Comparison of ENCODE assay signal across 19 cellular contexts in genomic region chr7:126606331-126606730, GRCh38.
A peak's percentile ranks its signal among the peaks of the same experiment; 100 is the strongest.
DNase-seq lines count a peak whose midpoint lies in the region; ATAC-seq, FAIRE-seq and TF ChIP-seq lines count a peak whose summit lies in the region.
"Had no signal": no experiment of that assay in that cellular context is flagged by ENCODE, and none has a peak within 500 bp of the region (broad histone marks: within the 10 kb centered on the region; RNA-seq: fewer than 3 reads in every experiment).

No MANE protein-coding gene starts in this region.

- H3K4me3 ChIP-seq in bronchial epithelial cell (ENCODE audit: low read depth, low read length), result no peak overlapping the region

- ATAC-seq in HG02642 (IDR thresholded peaks at IDR 0.05; ENCODE audit: poor library complexity, unreplicated experiment) (no peak), GM19395 (IDR thresholded peaks at IDR 0.05; ENCODE audit: unreplicated experiment) (no peak)
- ATAC-seq: HepG2, Panc1, Right ventricle myocardium inferior, SK-N-SH treated with all-trans-retinoic acid at 6 μM for 48 hours had no signal

- intact Hi-C loops in activated T-helper 1 cell treated with anti-CD3 and anti-CD28 coated beads, Interleukin-12 subunit alpha, Interleukin-12 subunit beta, Interleukin-2, Interleukin-4 antibody, amounts not matched to agents 30 ng/mL and 10 ng/mL and 1 ng/mL, durations not matched to agents 14 hours and 24 hours and 36 hours (cut with micrococcal nuclease), result no loop called here

- no peaks in the 10 kb centered on the region for H3K9me3 Mint-ChIP-seq in activated T-helper 1 cell treated with anti-CD3 and anti-CD28 coated beads, Interleukin-12 subunit alpha, Interleukin-12 subunit beta, Interleukin-2, Interleukin-4 antibody, amounts not matched to agents 30 ng/mL and 10 ng/mL and 1 ng/mL, durations not matched to agents 14 hours and 24 hours and 36 hours
- H3K9me3 Mint-ChIP-seq: H9; T-helper 1 cell treated with Interleukin-12 subunit alpha and Interleukin-12 subunit beta and Interleukin-4 antibody, amounts not matched to agents 30 μg/mL and 1 μg/mL, for 36 hours had no signal

- no peaks in the 10 kb centered on the region for H3K27me3 ChIP-seq in bronchial epithelial cell (ENCODE audit: control insufficient read depth, insufficient read depth, low read length)

- H3K27me3 Mint-ChIP-seq in activated T-helper 1 cell treated with anti-CD3 and anti-CD28 coated beads, Interleukin-12 subunit alpha, Interleukin-12 subunit beta, Interleukin-2, Interleukin-4 antibody, amounts not matched to agents 30 ng/mL and 10 ng/mL and 1 ng/mL, durations not matched to agents 14 hours and 24 hours and 36 hours (ENCODE audit: insufficient read depth), result no peaks in the 10 kb centered on the region
- H3K27me3 Mint-ChIP-seq: B cell; CD4-positive, alpha-beta T cell had no signal

- no peaks in the 10 kb centered on the region for H3K36me3 ChIP-seq in bronchial epithelial cell (ENCODE audit: control insufficient read depth, insufficient read depth, low read length)

- H3K27ac Mint-ChIP-seq in activated T-helper 1 cell treated with anti-CD3 and anti-CD28 coated beads, Interleukin-12 subunit alpha, Interleukin-12 subunit beta, Interleukin-2, Interleukin-4 antibody, amounts not matched to agents 30 ng/mL and 10 ng/mL and 1 ng/mL, durations not matched to agents 14 hours and 24 hours and 36 hours, result no peak overlapping the region
- H3K27ac Mint-ChIP-seq: B cell; CD4-positive, alpha-beta T cell; H9; T-helper 1 cell treated with Interleukin-12 subunit alpha and Interleukin-12 subunit beta and Interleukin-4 antibody, amounts not matched to agents 30 μg/mL and 1 μg/mL, for 36 hours had no signal

- H3K36me3 Mint-ChIP-seq in activated T-helper 1 cell treated with anti-CD3 and anti-CD28 coated beads, Interleukin-12 subunit alpha, Interleukin-12 subunit beta, Interleukin-2, Interleukin-4 antibody, amounts not matched to agents 30 ng/mL and 10 ng/mL and 1 ng/mL, durations not matched to agents 14 hours and 24 hours and 36 hours (ENCODE audit: low read depth), result no peaks in the 10 kb centered on the region

- no peak for FAIRE-seq in bronchial epithelial cell (lab: Jason Lieb, UNC)
- FAIRE-seq: HepG2 had no signal

- no peaks in the 10 kb centered on the region for H3K4me1 Mint-ChIP-seq in activated T-helper 1 cell treated with anti-CD3 and anti-CD28 coated beads, Interleukin-12 subunit alpha, Interleukin-12 subunit beta, Interleukin-2, Interleukin-4 antibody, amounts not matched to agents 30 ng/mL and 10 ng/mL and 1 ng/mL, durations not matched to agents 14 hours and 24 hours and 36 hours (ENCODE audit: low read depth)
- H3K4me1 Mint-ChIP-seq: B cell, H9 had no signal

- H3K4me3 Mint-ChIP-seq in activated T-helper 1 cell treated with anti-CD3 and anti-CD28 coated beads, Interleukin-12 subunit alpha, Interleukin-12 subunit beta, Interleukin-2, Interleukin-4 antibody, amounts not matched to agents 30 ng/mL and 10 ng/mL and 1 ng/mL, durations not matched to agents 14 hours and 24 hours and 36 hours, result no peak overlapping the region
- H3K4me3 Mint-ChIP-seq: B cell; CD4-positive, alpha-beta T cell; H9; T-helper 1 cell treated with Interleukin-12 subunit alpha and Interleukin-12 subunit beta and Interleukin-4 antibody, amounts not matched to agents 30 μg/mL and 1 μg/mL, for 36 hours had no signal

- no peak for TF ChIP-seq CTCF in bronchial epithelial cell (IDR thresholded peaks at IDR 0.05; ENCODE audit: insufficient read depth, low read length, severe bottlenecking)

- peak; percentile 59 for DNase-seq in DMS153 (lab: John Stamatoyannopoulos, UW)
- peak; percentile 44 for DNase-seq in DMS79 (lab: John Stamatoyannopoulos, UW)
- DNase-seq in NCI-H2029 treated with DMSO at 0.1 percent for 48 hours (lab: John Stamatoyannopoulos, UW), result peak; percentile 8
- peak; percentile 18 for DNase-seq in bronchial epithelial cell (ENCODE audit: low read depth)
- DNase-seq in activated T-helper 1 cell treated with anti-CD3 and anti-CD28 coated beads, Interleukin-12 subunit alpha, Interleukin-12 subunit beta, Interleukin-2, Interleukin-4 antibody, amounts not matched to agents 30 ng/mL and 10 ng/mL and 1 ng/mL, durations not matched to agents 14 hours and 24 hours and 36 hours (ENCODE audit: low spot score), result no peak
- DNase-seq: CD4-positive, alpha-beta T cell; H9; MM.1S; NCI-H1436 treated with DMSO at 0.1 percent for 48 hours; NCI-H2171; NCI-H526 had no signal
